ENCODE assay signal across 1 cellular context in the genomic region with DNA sequence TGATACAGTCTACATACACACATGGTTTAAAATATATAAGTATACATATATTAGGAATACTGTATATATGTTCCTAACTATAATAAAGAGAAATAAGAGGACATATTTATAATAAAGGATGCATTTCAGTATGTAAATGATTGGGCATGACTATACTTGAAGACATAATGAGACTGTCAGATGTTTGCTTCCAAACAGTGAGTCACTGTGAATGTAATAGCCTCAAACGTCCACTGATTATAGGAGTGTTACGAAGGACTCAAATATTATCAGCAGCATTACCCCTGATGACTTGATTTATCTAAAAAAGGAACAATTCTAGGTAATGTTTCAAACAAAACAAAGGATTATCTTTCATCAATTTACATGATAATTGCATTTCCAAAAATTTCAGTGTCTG.
TF ChIP-seq lines count a peak whose summit lies in the region.

No MANE protein-coding gene starts in this region.

TF ChIP-seq in IMR-90, 13 proteins besides CTCF, POLR2A, EP300 and RAD21:
- TF ChIP-seq MAZ (IDR thresholded peaks at IDR 0.05; ENCODE audit: borderline replicate concordance, low read depth, low read length): no peak
- no peak for TF ChIP-seq MAFK (IDR thresholded peaks at IDR 0.05; ENCODE audit: low read depth, low read length)
- TF ChIP-seq FOS (IDR thresholded peaks at IDR 0.05; ENCODE audit: low read depth, low read length): no peak
